Comparison of ENCODE assay signal across 7 cellular contexts in the genomic region with DNA sequence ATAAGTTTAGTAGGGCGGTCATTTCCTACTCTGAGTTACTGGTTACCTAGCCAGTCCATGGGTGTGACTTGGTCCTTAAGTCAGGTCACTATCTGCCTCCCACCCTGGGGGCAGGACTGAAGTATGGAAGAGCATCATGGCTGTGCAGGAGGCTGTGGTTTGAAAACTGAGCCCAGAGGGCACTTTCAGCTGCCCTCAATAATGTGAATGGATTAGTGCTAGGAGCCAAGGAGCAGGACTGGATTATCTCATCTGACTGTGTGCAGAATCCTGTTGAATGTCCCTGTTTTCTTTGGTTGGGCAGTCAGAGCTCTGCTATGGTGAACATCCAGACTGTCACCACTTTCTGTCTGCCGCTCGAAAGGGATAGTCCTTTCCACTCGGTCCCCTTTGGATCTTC. TPM values are rescaled to one million over a fixed set of nuclear protein-coding genes. Genes with fewer than 3 reads are reported as not detected.
DNase-seq lines count a peak whose midpoint lies in the region; ATAC-seq and TF ChIP-seq lines count a peak whose summit lies in the region.

No MANE protein-coding gene starts in this region.

- no peak for ATAC-seq in HG03342 (IDR thresholded peaks at IDR 0.05; ENCODE audit: unreplicated experiment)

- H3K27ac ChIP-seq in H9 (ENCODE audit: insufficient read length, low read depth, low read length) (no peak overlapping the region), SK-N-MC (no peak overlapping the region), skin epidermis (peak overlapping the region in 8 of 21 experiments; percentile 14 to 98 (median 96))

- no peaks in the 10 kb centered on the region for H3K9me3 Mint-ChIP-seq in H9

- H4K8ac ChIP-seq in H9 (replicated peaks; ENCODE audit: insufficient read length, low read depth, low read length): no peak overlapping the region

- no peak overlapping the region for H3K56ac ChIP-seq in H9 (ENCODE audit: insufficient read length, low read depth, low read length)

- intact Hi-C loops in posterior cingulate gyrus (cut with DNase I): loop anchor here (2.0 to 10.0 kb wide), 2 partner anchors 108 to 514 kb away; no protein-coding TSS in a partner anchor

- peak overlapping the region; percentile 94 for H3K4me2 ChIP-seq in H9 (ENCODE audit: insufficient read depth, insufficient read length, low read length)

- no peak overlapping the region for H3K4ac ChIP-seq in H9 (ENCODE audit: low read depth, low read length)

- no peaks in the 10 kb centered on the region for H3K27me3 Mint-ChIP-seq in H9 (ENCODE audit: low read depth)

- peaks cover 22% of the 10 kb centered on the region; the same call in 1 of the 2 replicates for H3K79me2 ChIP-seq in H9 (ENCODE audit: insufficient read depth, low read length)

- peaks cover 59% of the 10 kb centered on the region for H3K36me3 ChIP-seq in SK-N-MC (ENCODE audit: insufficient read depth, low read length)

- no peaks in the 10 kb centered on the region for H3K9me3 ChIP-seq in H9 (ENCODE audit: control insufficient read depth, low read depth, low read length)
- no peaks in the 10 kb centered on the region for H3K9me3 ChIP-seq in SK-N-MC (ENCODE audit: low read depth, low read length)

- H3K79me1 ChIP-seq in H9 (ENCODE audit: insufficient read depth, low read depth, low read length, poor library complexity, severe bottlenecking): peaks cover 3% of the 10 kb centered on the region

- H2BK20ac ChIP-seq in H9 (ENCODE audit: low read depth, low read length, poor library complexity, severe bottlenecking): no peak overlapping the region

- H3K4me1 ChIP-seq in H9 (ENCODE audit: insufficient read depth, low read length): peaks cover 16% of the 10 kb centered on the region

- no peak overlapping the region for H2BK5ac ChIP-seq in H9 (ENCODE audit: insufficient read length, low read length)

- H3K27me3 ChIP-seq in H9 (ENCODE audit: insufficient read depth, low read length): no peaks in the 10 kb centered on the region

- no peak overlapping the region for H4K91ac ChIP-seq in H9 (ENCODE audit: insufficient read length, low read depth, low read length)

- H3K9ac ChIP-seq in H9 (ENCODE audit: extremely low read depth, insufficient read length, low read length) (no peak overlapping the region), SK-N-MC (ENCODE audit: insufficient read length) (peak overlapping the region; percentile 99)

- H3T11ph ChIP-seq in H9 (ENCODE audit: low read length): no peak overlapping the region

- H3K18ac ChIP-seq in H9 (ENCODE audit: insufficient read length, low read depth, low read length): no peak overlapping the region

- no peak overlapping the region for H2AK5ac ChIP-seq in H9 (ENCODE audit: insufficient read length, low read length)

- DNase-seq in H9: no peak
- no peak for DNase-seq in SK-N-MC (ENCODE audit: low read depth, low spot score)
- DNase-seq in foreskin fibroblast: peak in 1 of 2 donors; percentile 10
- no peak for DNase-seq in posterior cingulate gyrus
- DNase-seq in SK-N-DZ (ENCODE audit: low spot score): no peak

- H3K23me2 ChIP-seq in H9 (ENCODE audit: insufficient read length, low read depth, low read length, poor library complexity, severe bottlenecking): peaks cover 14% of the 10 kb centered on the region

- TF ChIP-seq CTCF in H9 (conservative IDR thresholded peaks at IDR 0.05): no peak
- TF ChIP-seq CTCF in foreskin fibroblast (IDR thresholded peaks at IDR 0.05; ENCODE audit: low read depth, low read length): no peak

- H4K5ac ChIP-seq in H9 (ENCODE audit: insufficient read length, low read depth, low read length): no peak overlapping the region

- H3K36me3 Mint-ChIP-seq in H9 (ENCODE audit: insufficient read depth in 1 of 3, low read depth in 3 of 3): peaks cover 15 to 20% (median 20%) of the 10 kb centered on the region in 3 experiments

- H3K4me3 ChIP-seq in SK-N-MC: peak overlapping the region; percentile 93
- peak overlapping the region; percentile 72 to 80 for H3K4me3 ChIP-seq in foreskin fibroblast (ENCODE audit: low read depth in 1 of 2, low read length in 2 of 2)
- H3K4me3 ChIP-seq in skin epidermis: peak overlapping the region in 6 of 7 experiments; percentile 4 to 82 (median 62)

- peaks cover 55 to 57% of the 10 kb centered on the region in 2 experiments for H3K4me1 Mint-ChIP-seq in H9

- H2BK12ac ChIP-seq in H9 (ENCODE audit: insufficient read length, low read depth, low read length): no peak overlapping the region

- H3K27ac Mint-ChIP-seq in H9: peak overlapping the region in 2 of 3 experiments; percentile 34 to 99; a peak in 2 of 7 replicates

- H3K14ac ChIP-seq in H9 (ENCODE audit: insufficient read depth, low read length): no peak overlapping the region

- H2BK120ac ChIP-seq in H9 (ENCODE audit: low read depth, low read length, poor library complexity, severe bottlenecking): no peak overlapping the region

- H2BK15ac ChIP-seq in H9 (ENCODE audit: low read depth, low read length): no peak overlapping the region

- H3K23ac ChIP-seq in H9 (ENCODE audit: insufficient read length, low read depth, low read length): no peak overlapping the region

- no CpG with 5 or more reads among the region's 4 CpGs for WGBS in H9 (ENCODE audit: extremely low coverage, insufficient read length, low lambda C conversion rate)

- H3K4me3 Mint-ChIP-seq in H9: peak overlapping the region; percentile 94 to 97

- H2AFZ ChIP-seq in H9 (ENCODE audit: low read length): no peak overlapping the region

- no peaks in the 10 kb centered on the region for H4K20me1 ChIP-seq in H9 (ENCODE audit: control insufficient read depth, insufficient read depth, insufficient read length)

RNA-seq across cellular contexts. Expression of a gene that starts 1.6 kb away (rescaled TPM):
- total RNA-seq in H9 (2021): 35.3 TPM in 2 replicates
- 41.4 and 44.8 TPM in 2 replicates for polyA plus RNA-seq in SK-N-DZ (2014; cell fraction: cytosol; rRNA removed)
- polyA plus RNA-seq in SK-N-DZ (2014; cell fraction: nucleus; rRNA removed): 19.1 and 21.8 TPM in 2 replicates
